18 cellular contexts compared by ENCODE assay signal in genomic region chr11:70894566-70894965, GRCh38.
A peak's percentile ranks its signal among the peaks of the same experiment; 100 is the strongest.
DNase-seq lines count a peak whose midpoint lies in the region; ATAC-seq and TF ChIP-seq lines count a peak whose summit lies in the region.
"Had no signal": no experiment of that assay in that cellular context is flagged by ENCODE, and none has a peak within 500 bp of the region (broad histone marks: within the 10 kb centered on the region; RNA-seq: fewer than 3 reads in every experiment).

No MANE protein-coding gene starts in this region.

- DNase-seq in PC-3 (no peak), RWPE2 (ENCODE audit: low spot score) (peak; percentile 19), lower lobe of right lung (peak; percentile 13), osteoblast (ENCODE audit: insufficient read length, low spot score, missing footprints) (peak; percentile 23), A673 (ENCODE audit: low spot score) (no peak), HuH-7 (ENCODE audit: low spot score) (no peak), NCI-H748 treated with DMSO at 0.1 percent for 48 hours (lab: John Stamatoyannopoulos, UW) (no peak)
- no peak for DNase-seq in activated CD4-positive, alpha-beta T cell treated with anti-CD3 and anti-CD28 coated beads, Interleukin-2, amount 50 U/mL, for 48 hours
- DNase-seq: 8988T; AML-193; Caco-2; Calu3; CD4-positive, alpha-beta T cell; CD8-positive, alpha-beta T cell; DMS79 treated with DMSO at 0.1 percent for 48 hours; GF-D8 had no signal

- intact Hi-C loops in PC-3 (cut with micrococcal nuclease) = no loop called here
- intact Hi-C loops in lower lobe of right lung (cut with DNase I) = no loop called here
- intact Hi-C loops in A673 (cut with micrococcal nuclease; ENCODE audit: unreplicated experiment) = no loop called here

- BruUV-seq in PC-3 (replicated peaks; lab: Mats Ljungman, UMichigan) (TSS peak; percentile 6), A673 (replicated peaks; lab: Mats Ljungman, UMichigan) (no TSS peak)

- no peak overlapping the region for H3K27ac ChIP-seq in PC-3 (ENCODE audit: low read length)
- no peak overlapping the region for H3K27ac ChIP-seq in RWPE2 (ENCODE audit: poor library complexity, severe bottlenecking)
- H3K27ac ChIP-seq in lower lobe of right lung = no peak overlapping the region
- H3K27ac ChIP-seq in osteoblast (ENCODE audit: low read depth, low read length) = no peak overlapping the region
- no peak overlapping the region for H3K27ac ChIP-seq in A673 (ENCODE audit: low read depth, low read length, poor library complexity, severe bottlenecking)
- H3K27ac ChIP-seq: BLaER1 treated with 17β-estradiol and CSF1 and Interleukin-3, amounts not matched to agents 10 nM and 100 nM; C4-2B had no signal

- no peaks in the 10 kb centered on the region for H3K79me2 ChIP-seq in PC-3 (ENCODE audit: low read length)
- no peaks in the 10 kb centered on the region for H3K79me2 ChIP-seq in osteoblast (ENCODE audit: insufficient read depth, low read length)

- H3F3A ChIP-seq in PC-3 (ENCODE audit: low read length, unreplicated experiment) = no peaks in the 10 kb centered on the region

- H3K4me3 ChIP-seq in PC-3 (ENCODE audit: low read length) = no peak overlapping the region
- H3K4me3 ChIP-seq in RWPE2 (ENCODE audit: severe bottlenecking) = no peak overlapping the region
- H3K4me3 ChIP-seq in lower lobe of right lung = no peak overlapping the region
- H3K4me3 ChIP-seq in osteoblast (ENCODE audit: insufficient read depth, low read length) = no peak overlapping the region
- no peak overlapping the region for H3K4me3 ChIP-seq in A673 (ENCODE audit: low read depth, low read length, poor library complexity, severe bottlenecking)
- H3K4me3 ChIP-seq: BLaER1 treated with 17β-estradiol and CSF1 and Interleukin-3, amounts not matched to agents 10 nM and 100 nM had no signal

- no peaks in the 10 kb centered on the region for H4K20me1 ChIP-seq in PC-3 (ENCODE audit: low read length)
- H4K20me1 ChIP-seq in osteoblast (ENCODE audit: insufficient read depth, low read length) = no peaks in the 10 kb centered on the region
- H4K20me1 ChIP-seq: BLaER1 treated with 17β-estradiol and CSF1 and Interleukin-3, amounts not matched to agents 10 nM and 100 nM had no signal

- H3K36me3 ChIP-seq in PC-3 (ENCODE audit: low read depth, low read length) (0 out of 2 replicates have a peak, but pooled peaks cover 10% of the 10 kb centered on the region), RWPE2 (ENCODE audit: low read depth) (no peaks in the 10 kb centered on the region), lower lobe of right lung (no peaks in the 10 kb centered on the region), osteoblast (ENCODE audit: insufficient read depth, low read length) (no peaks in the 10 kb centered on the region), A673 (ENCODE audit: insufficient read depth, low read length, poor library complexity, severe bottlenecking) (no peaks in the 10 kb centered on the region)

- H3K4me2 ChIP-seq in PC-3 (ENCODE audit: low read length) (no peak overlapping the region), osteoblast (ENCODE audit: insufficient read depth, low read length) (no peak overlapping the region)
- H3K4me2 ChIP-seq: BLaER1 treated with 17β-estradiol and CSF1 and Interleukin-3, amounts not matched to agents 10 nM and 100 nM had no signal

- H2AFZ ChIP-seq in PC-3 (ENCODE audit: low read length) = no peak overlapping the region
- no peak overlapping the region for H2AFZ ChIP-seq in osteoblast (ENCODE audit: low read length)

- POLR2A ChIA-PET in PC-3 (lab: Charles Lee; ENCODE audit: unreplicated experiment) = no interaction called here
- POLR2A ChIA-PET in A673 (lab: Charles Lee; ENCODE audit: low non-redundant PET) = no interaction called here

- H3K9me2 ChIP-seq in PC-3 (replicated peaks; ENCODE audit: low read length) = no peaks in the 10 kb centered on the region

- ATAC-seq in PC-3 (no peak), RWPE2 (ENCODE audit: low read depth) (no peak), lower lobe of right lung (no peak)
- ATAC-seq: CD8-positive, alpha-beta T cell had no signal

- H3K27me3 ChIP-seq in PC-3 (ENCODE audit: low read length) (no peaks in the 10 kb centered on the region), RWPE2 (ENCODE audit: insufficient read depth, poor library complexity, severe bottlenecking) (no peaks in the 10 kb centered on the region), lower lobe of right lung (ENCODE audit: low read depth) (no peaks in the 10 kb centered on the region), osteoblast (ENCODE audit: insufficient read depth, low read length) (no peaks in the 10 kb centered on the region), A673 (replicated peaks; ENCODE audit: insufficient read depth, low read depth, low read length, poor library complexity) (no peaks in the 10 kb centered on the region)
- H3K27me3 ChIP-seq: BLaER1 treated with 17β-estradiol and CSF1 and Interleukin-3, amounts not matched to agents 10 nM and 100 nM had no signal

- TF ChIP-seq CTCF in PC-3 (conservative IDR thresholded peaks at IDR 0.05; ENCODE audit: low read depth, low read length) = no peak
- TF ChIP-seq CTCF in RWPE2 (IDR thresholded peaks at IDR 0.05; ENCODE audit: poor library complexity, severe bottlenecking) = no peak
- TF ChIP-seq CTCF in lower lobe of right lung (IDR thresholded peaks at IDR 0.05) = no peak
- TF ChIP-seq CTCF in osteoblast (IDR thresholded peaks at IDR 0.05; ENCODE audit: extremely low read depth, low read depth, low read length) = no peak
- TF ChIP-seq CTCF in A673 (conservative IDR thresholded peaks at IDR 0.05; ENCODE audit: low read depth, low read length) = no peak

- CTCF ChIA-PET in PC-3 (lab: Charles Lee) (no interaction called here), A673 (lab: Charles Lee) (no interaction called here)

- H3K9me3 ChIP-seq in PC-3 (ENCODE audit: low read length) (peaks cover 9% of the 10 kb centered on the region; the same call in 1 of the 2 replicates), RWPE2 (ENCODE audit: severe bottlenecking) (no peaks in the 10 kb centered on the region), lower lobe of right lung (peaks cover 6% of the 10 kb centered on the region), osteoblast (ENCODE audit: low read depth, low read length) (no peaks in the 10 kb centered on the region), A673 (ENCODE audit: low read depth, low read length, poor library complexity, severe bottlenecking) (peaks cover 4% of the 10 kb centered on the region)

- no peaks in the 10 kb centered on the region for H3K4me1 ChIP-seq in PC-3 (ENCODE audit: insufficient read depth, low read length)
- no peaks in the 10 kb centered on the region for H3K4me1 ChIP-seq in RWPE2 (ENCODE audit: insufficient read depth, poor library complexity, severe bottlenecking)
- no peaks in the 10 kb centered on the region for H3K4me1 ChIP-seq in lower lobe of right lung
- no peaks in the 10 kb centered on the region for H3K4me1 ChIP-seq in osteoblast (ENCODE audit: insufficient read depth, low read length)
- no peaks in the 10 kb centered on the region for H3K4me1 ChIP-seq in A673 (ENCODE audit: insufficient read depth, low read length, poor library complexity, severe bottlenecking)
- H3K4me1 ChIP-seq: Caco-2 had no signal

- no peak overlapping the region for H3K9ac ChIP-seq in PC-3 (ENCODE audit: low read length)
- H3K9ac ChIP-seq: BLaER1 treated with 17β-estradiol and CSF1 and Interleukin-3, amounts not matched to agents 10 nM and 100 nM had no signal

Comparison
In these comparisons a context has a peak if more than half of its experiments do, and no peak if none do; other contexts are left out.
1. DNase-seq: peak in RWPE2 (single experiment), lower lobe of right lung (single experiment) and osteoblast (single experiment); none in PC-3 (single experiment), A673 (single experiment), HuH-7 (single experiment), NCI-H748 treated with DMSO at 0.1 percent for 48 hours (single experiment) and activated CD4-positive, alpha-beta T cell treated with anti-CD3 and anti-CD28 coated beads, Interleukin-2, amount 50 U/mL, for 48 hours (0 of 2).